Comparison of ENCODE assay signal across 8 cellular contexts in genomic region chr17:64146418-64147109, GRCh38. TPM values are rescaled to one million over a fixed set of nuclear protein-coding genes. Genes with fewer than 3 reads are reported as not detected.
DNase-seq lines count a peak whose midpoint lies in the region; ATAC-seq, FAIRE-seq and TF ChIP-seq lines count a peak whose summit lies in the region.

No MANE protein-coding gene starts in this region.

- BruUV-seq in Calu3 (replicated peaks; lab: Mats Ljungman, UMichigan) = TSS peak; percentile 75
- BruUV-seq in endothelial cell of umbilical vein (replicated peaks; lab: Mats Ljungman, UMichigan) = no TSS peak

- H3K4me1 ChIP-seq in H9 (ENCODE audit: insufficient read depth, low read length) = no peaks in the 10 kb centered on the region; the same call in 1 of the 2 replicates
- H3K4me1 ChIP-seq in endothelial cell of umbilical vein (ENCODE audit: control insufficient read depth, extremely low read depth, insufficient read depth, low read length) = peaks cover 21% of the 10 kb centered on the region
- peaks cover 27% of the 10 kb centered on the region for H3K4me1 ChIP-seq in mononuclear cell (ENCODE audit: insufficient read depth, low read length)

- H2AK5ac ChIP-seq in H9 (ENCODE audit: insufficient read length, low read length) = no peak overlapping the region

- dilution Hi-C loops in endothelial cell of umbilical vein (cut with MboI; ENCODE audit: extremely low pct_ligation_motif_present, low sequenced_read_pairs) = loop anchor here (25.0 kb wide), 1 partner anchor 109 kb away; no protein-coding TSS in a partner anchor

- H2BK120ac ChIP-seq in H9 (ENCODE audit: low read depth, low read length, poor library complexity, severe bottlenecking) = no peak overlapping the region

- H4K91ac ChIP-seq in H9 (ENCODE audit: insufficient read length, low read depth, low read length) = no peak overlapping the region

- H3K36me3 Mint-ChIP-seq in Calu3 (ENCODE audit: insufficient read depth, unreplicated experiment) (peaks cover 18% of the 10 kb centered on the region), H9 (ENCODE audit: insufficient read depth in 1 of 3, low read depth in 3 of 3) (peaks cover 0 to 18% (median 10%) of the 10 kb centered on the region in 3 experiments; a peak in 6 of 7 replicates)
- peaks cover 4% of the 10 kb centered on the region for H3K36me3 Mint-ChIP-seq in activated CD8-positive, alpha-beta T cell treated with anti-CD3 and anti-CD28 coated beads for 36 hours (ENCODE audit: low read depth)

- H3K36me3 ChIP-seq in endothelial cell of umbilical vein (ENCODE audit: control insufficient read depth in 2 of 2, extremely low read depth in 1 of 2, insufficient read depth in 2 of 2, low read length in 2 of 2) = peaks cover 2 to 9% of the 10 kb centered on the region in 2 experiments

- peak overlapping the region; percentile 15 for H3K56ac ChIP-seq in H9 (ENCODE audit: insufficient read length, low read depth, low read length)

- TF ChIP-seq CTCF in Calu3 (IDR thresholded peaks at IDR 0.05; ENCODE audit: unreplicated experiment) = no peak
- no peak for TF ChIP-seq CTCF in H9 (conservative IDR thresholded peaks at IDR 0.05)
- TF ChIP-seq CTCF in activated CD8-positive, alpha-beta T cell treated with anti-CD3 and anti-CD28 coated beads for 36 hours (IDR thresholded peaks at IDR 0.05) = no peak
- TF ChIP-seq CTCF in endothelial cell of umbilical vein (IDR thresholded peaks at IDR 0.05; ENCODE audit: extremely low read depth in 1 of 2, insufficient read depth in 1 of 2, low read depth in 1 of 2, low read length in 2 of 2) = no peak

- no peaks in the 10 kb centered on the region for H3K27me3 ChIP-seq in H9 (ENCODE audit: insufficient read depth, low read length)
- no peaks in the 10 kb centered on the region for H3K27me3 ChIP-seq in endothelial cell of umbilical vein (ENCODE audit: control insufficient read depth in 2 of 2, insufficient read depth in 2 of 2, low read length in 2 of 2)
- H3K27me3 ChIP-seq in mononuclear cell (ENCODE audit: insufficient read depth, low read length) = no peaks in the 10 kb centered on the region

- no peak overlapping the region for H4K8ac ChIP-seq in H9 (replicated peaks; ENCODE audit: insufficient read length, low read depth, low read length)

- H3K27me3 Mint-ChIP-seq in Calu3 (ENCODE audit: unreplicated experiment) = no peaks in the 10 kb centered on the region
- H3K27me3 Mint-ChIP-seq in H9 (ENCODE audit: low read depth) = no peaks in the 10 kb centered on the region; the same call in 1 of the 2 replicates
- H3K27me3 Mint-ChIP-seq in activated CD8-positive, alpha-beta T cell treated with anti-CD3 and anti-CD28 coated beads for 36 hours = no peaks in the 10 kb centered on the region

- H2BK15ac ChIP-seq in H9 (ENCODE audit: low read depth, low read length) = no peak overlapping the region

- H2BK20ac ChIP-seq in H9 (ENCODE audit: low read depth, low read length, poor library complexity, severe bottlenecking) = no peak overlapping the region

- H2BK5ac ChIP-seq in H9 (ENCODE audit: insufficient read length, low read length) = no peak overlapping the region

- H3K27ac Mint-ChIP-seq in Calu3 (ENCODE audit: unreplicated experiment) (no peak overlapping the region), H9 (no peak overlapping the region; a peak in 3 of 7 replicates)
- no peak overlapping the region for H3K27ac Mint-ChIP-seq in activated CD8-positive, alpha-beta T cell treated with anti-CD3 and anti-CD28 coated beads for 36 hours

- peak; percentile 29 for DNase-seq in Calu3
- peak; percentile 63 for DNase-seq in H9
- DNase-seq in NCI-H2227 (lab: John Stamatoyannopoulos, UW; ENCODE audit: unreplicated experiment) = peak; percentile 80
- DNase-seq in activated CD8-positive, alpha-beta T cell treated with anti-CD3 and anti-CD28 coated beads for 36 hours = peak; percentile 58
- DNase-seq in endothelial cell of umbilical vein (ENCODE audit: low read depth, low spot score) = peak; percentile 80
- DNase-seq in substantia nigra (lab: John Stamatoyannopoulos, UW) = peak in 37 of 49 donors; percentile 13 to 94 (median 54)
- DNase-seq in NOMO-1 treated with dmso at 0.1 percent for 144 hours (lab: John Stamatoyannopoulos, UW; ENCODE audit: unreplicated experiment) = no peak

- H3K9me3 ChIP-seq in H9 (ENCODE audit: control insufficient read depth, low read depth, low read length) (no peaks in the 10 kb centered on the region), endothelial cell of umbilical vein (replicated peaks; ENCODE audit: control insufficient read depth, insufficient read depth, low read length) (no peaks in the 10 kb centered on the region), mononuclear cell (ENCODE audit: low read depth, low read length) (no peaks in the 10 kb centered on the region)

- H3K4me2 ChIP-seq in H9 (ENCODE audit: insufficient read depth, insufficient read length, low read length) (peak overlapping the region; percentile 89), endothelial cell of umbilical vein (ENCODE audit: insufficient read depth, low read length) (peak overlapping the region; percentile 84)

- no CpG with 5 or more reads among the region's 34 CpGs for WGBS in H9 (ENCODE audit: extremely low coverage, insufficient read length, low lambda C conversion rate)

- H4K5ac ChIP-seq in H9 (ENCODE audit: insufficient read length, low read depth, low read length) = peak overlapping the region; percentile 74

- H3K23ac ChIP-seq in H9 (ENCODE audit: insufficient read length, low read depth, low read length) = no peak overlapping the region

- H3K9ac ChIP-seq in H9 (ENCODE audit: extremely low read depth, insufficient read length, low read length) (peak overlapping the region; percentile 99), endothelial cell of umbilical vein (replicated peaks; ENCODE audit: extremely low read depth, insufficient read depth, low read length) (peak overlapping the region; percentile 89)

- no peak overlapping the region; the same call in 1 of the 2 replicates for H3K4ac ChIP-seq in H9 (ENCODE audit: low read depth, low read length)

- H3T11ph ChIP-seq in H9 (ENCODE audit: low read length) = no peak overlapping the region

- H4K20me1 ChIP-seq in H9 (ENCODE audit: control insufficient read depth, insufficient read depth, insufficient read length) (no peaks in the 10 kb centered on the region), endothelial cell of umbilical vein (replicated peaks; ENCODE audit: control insufficient read depth, extremely low read depth, insufficient read depth, low read length) (no peaks in the 10 kb centered on the region)

- peak overlapping the region; percentile 91 for H3K14ac ChIP-seq in H9 (ENCODE audit: insufficient read depth, low read length)

- peak overlapping the region; percentile 31 to 72 (median 37) for H3K4me3 ChIP-seq in endothelial cell of umbilical vein (replicated peaks in 1 of 3; ENCODE audit: insufficient read depth in 1 of 3, low read depth in 1 of 3, low read length in 3 of 3)
- peak overlapping the region; percentile 93 for H3K4me3 ChIP-seq in mononuclear cell (ENCODE audit: low read length)

- POLR2A ChIA-PET in activated CD8-positive, alpha-beta T cell treated with anti-CD3 and anti-CD28 coated beads for 36 hours (lab: Charles Lee) = interaction anchor here (0.7 to 4.9 kb wide), 70 partner anchors 8 to 774 kb away, joined by 3 to 83 read pairs (median 4); partner anchors contain the start of genes CD79B, CEP95, DDX5 and ERN1
- POLR2A ChIA-PET in endothelial cell of umbilical vein (lab: Charles Lee) = interaction anchor here (0.6 to 1.9 kb wide), 12 partner anchors 10 to 189 kb away, joined by 3 to 13 read pairs (median 5); partner anchors contain the start of genes ERN1 and TEX2

- H2AFZ ChIP-seq in H9 (ENCODE audit: low read length) (no peak overlapping the region), endothelial cell of umbilical vein (ENCODE audit: low read depth, low read length) (no peak overlapping the region)

- H3K4me1 Mint-ChIP-seq in Calu3 (ENCODE audit: low read depth, unreplicated experiment) (no peaks in the 10 kb centered on the region), H9 (peaks cover 16 to 21% of the 10 kb centered on the region in 2 experiments)
- H3K4me1 Mint-ChIP-seq in activated CD8-positive, alpha-beta T cell treated with anti-CD3 and anti-CD28 coated beads for 36 hours (ENCODE audit: low read depth) = peaks cover 18% of the 10 kb centered on the region

- no peaks in the 10 kb centered on the region for H3K79me1 ChIP-seq in H9 (ENCODE audit: insufficient read depth, low read depth, low read length, poor library complexity, severe bottlenecking)

- no peaks in the 10 kb centered on the region for H3K9me1 ChIP-seq in endothelial cell of umbilical vein (replicated peaks; ENCODE audit: control insufficient read depth, extremely low read depth, insufficient read depth, low read length)

- no peaks in the 10 kb centered on the region for H3K79me2 ChIP-seq in H9 (ENCODE audit: insufficient read depth, low read length)
- H3K79me2 ChIP-seq in endothelial cell of umbilical vein (ENCODE audit: control insufficient read depth, insufficient read depth, low read length) = peaks cover 13% of the 10 kb centered on the region

- TF ChIP-seq POLR2A in endothelial cell of umbilical vein (IDR thresholded peaks at IDR 0.05; ENCODE audit: low read depth, low read length) = no peak

- peak; percentile 14 for ATAC-seq in activated CD8-positive, alpha-beta T cell treated with anti-CD3 and anti-CD28 coated beads for 36 hours

- no peak overlapping the region for H2BK12ac ChIP-seq in H9 (ENCODE audit: insufficient read length, low read depth, low read length)

- H3K18ac ChIP-seq in H9 (ENCODE audit: insufficient read length, low read depth, low read length) = peak overlapping the region; percentile 94

- H3K27ac ChIP-seq in H9 (ENCODE audit: insufficient read length, low read depth, low read length) = peak overlapping the region; percentile 75
- peak overlapping the region; percentile 63 for H3K27ac ChIP-seq in endothelial cell of umbilical vein (ENCODE audit: insufficient read depth, low read depth, low read length)
- H3K27ac ChIP-seq in substantia nigra (ENCODE audit: low read depth, low read length, poor library complexity, severe bottlenecking) = peak overlapping the region; percentile 95

- no peak overlapping the region for H3K4me3 Mint-ChIP-seq in Calu3 (ENCODE audit: low read depth, unreplicated experiment)
- no peak overlapping the region for H3K4me3 Mint-ChIP-seq in H9
- H3K4me3 Mint-ChIP-seq in activated CD8-positive, alpha-beta T cell treated with anti-CD3 and anti-CD28 coated beads for 36 hours = no peak overlapping the region

- intact Hi-C loops in Calu3 (cut with micrococcal nuclease; ENCODE audit: unreplicated experiment) (no loop called here), endothelial cell of umbilical vein (cut with micrococcal nuclease) (loop anchor here (2.0 to 5.0 kb wide), 3 partner anchors 68 to 271 kb away; partner anchors contain the start of gene PECAM1)
- intact Hi-C loops in activated CD8-positive, alpha-beta T cell treated with anti-CD3 and anti-CD28 coated beads for 36 hours (cut with micrococcal nuclease) = loop anchor here (5.0 kb wide), 3 partner anchors 116 to 136 kb away; partner anchors contain the start of gene TEX2

- CTCF ChIA-PET in Calu3 (lab: Charles Lee) (interaction anchor here (0.6 to 1.9 kb wide), 4 partner anchors 13 to 135 kb away, joined by 3 to 5 read pairs (median 4); no protein-coding TSS in a partner anchor), endothelial cell of umbilical vein (lab: Charles Lee) (interaction anchor here (0.8 to 5.1 kb wide), 9 partner anchors 15 to 274 kb away, joined by 3 to 48 read pairs (median 4); partner anchors contain the start of gene ERN1)
- CTCF ChIA-PET in activated CD8-positive, alpha-beta T cell treated with anti-CD3 and anti-CD28 coated beads for 36 hours (lab: Charles Lee) = interaction anchor here (0.9 to 8.8 kb wide), 10 partner anchors 12 to 273 kb away, joined by 3 to 62 read pairs (median 7); partner anchors contain the start of gene ICAM2

- FAIRE-seq in endothelial cell of umbilical vein (lab: Jason Lieb, UNC) = no peak

- H3K23me2 ChIP-seq in H9 (ENCODE audit: insufficient read length, low read depth, low read length, poor library complexity, severe bottlenecking) = peaks cover 7% of the 10 kb centered on the region

- H3K9me3 Mint-ChIP-seq in Calu3 (ENCODE audit: low read depth, unreplicated experiment) = no peaks in the 10 kb centered on the region
- no peaks in the 10 kb centered on the region; a peak in 1 of 5 replicates for H3K9me3 Mint-ChIP-seq in H9
- H3K9me3 Mint-ChIP-seq in activated CD8-positive, alpha-beta T cell treated with anti-CD3 and anti-CD28 coated beads for 36 hours = no peaks in the 10 kb centered on the region

RNA-seq across cellular contexts. Expression of gene ERN1, which starts 16.6 kb away (rescaled TPM):
- total RNA-seq in Calu3 (2022) (16.5 and 17.3 TPM in 2 replicates), H9 (2021) (4.4 and 5.0 TPM in 2 replicates), endothelial cell of umbilical vein (14.7 and 21.5 TPM in 2 replicates), mononuclear cell (62.8 TPM)
- total RNA-seq in activated CD8-positive, alpha-beta T cell treated with anti-CD3 and anti-CD28 coated beads for 36 hours = 10 to 100 TPM; 19.2 to 23.6 TPM
- polyA plus RNA-seq in endothelial cell of umbilical vein = 8.3 and 9.1 TPM in 2 replicates
- polyA plus RNA-seq in endothelial cell of umbilical vein (2011; cell fraction: cytosol; rRNA removed) = 6.7 and 7.2 TPM in 2 replicates
- 24.2 and 25.2 TPM in 2 replicates for polyA plus RNA-seq in endothelial cell of umbilical vein (2011; cell fraction: nucleus; rRNA removed)
- polyA plus RNA-seq in endothelial cell of umbilical vein (2012) = 7.8 and 8.7 TPM in 2 replicates
- polyA minus RNA-seq in endothelial cell of umbilical vein = 17.7 and 31.3 TPM in 2 replicates
- 10.1 TPM for polyA minus RNA-seq in endothelial cell of umbilical vein (2011; cell fraction: cytosol; rRNA and poly(A)+ RNA removed)
- polyA minus RNA-seq in endothelial cell of umbilical vein (2011; cell fraction: nucleus; rRNA and poly(A)+ RNA removed) = 28.5 and 35.8 TPM in 2 replicates
